In the genomic region with DNA sequence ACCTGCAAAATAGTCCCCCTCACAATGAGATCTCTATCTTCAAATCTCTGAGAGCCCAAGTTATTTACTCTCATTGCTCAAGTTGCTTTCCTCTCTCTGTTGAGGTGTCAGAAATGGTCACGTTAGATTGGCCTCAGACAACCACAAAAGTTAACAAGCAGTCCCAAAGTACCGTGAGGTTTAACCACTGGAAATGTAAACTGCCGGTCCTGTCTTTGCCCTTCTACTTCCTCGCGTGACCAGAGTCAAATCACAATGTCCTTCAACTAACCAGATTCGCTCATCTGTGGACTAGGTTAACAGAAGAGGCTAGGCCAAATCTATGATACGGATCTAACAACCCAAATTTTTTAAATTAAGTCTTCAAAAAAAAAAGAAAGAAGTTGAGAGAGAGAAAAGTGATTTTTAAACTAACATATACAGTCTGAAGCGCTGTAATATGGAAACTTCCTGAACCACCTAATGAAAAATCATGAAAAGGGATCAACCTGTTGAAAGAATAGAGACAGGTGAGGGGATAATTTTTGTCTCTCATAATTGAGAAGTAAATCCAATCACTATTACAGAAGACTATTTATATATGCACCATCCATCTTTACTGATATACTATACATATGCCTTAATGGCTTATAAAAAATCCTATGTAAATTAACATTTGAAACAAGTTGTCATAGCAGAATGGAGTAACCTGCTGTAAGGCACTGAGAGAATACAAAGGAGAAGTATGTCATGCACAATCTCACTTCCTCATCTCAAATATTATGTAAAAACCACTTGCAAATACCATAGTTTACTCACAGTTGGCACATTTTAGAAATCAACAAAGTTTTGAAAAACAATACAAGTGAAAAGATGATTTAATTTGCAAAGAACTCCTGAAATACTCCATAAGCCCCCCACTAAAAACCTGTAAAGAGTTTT, we compare ENCODE assay signal across 10 cellular contexts. TPM values are rescaled to one million over a fixed set of nuclear protein-coding genes. Genes with fewer than 3 reads are reported as not detected.
DNase-seq lines count a peak whose midpoint lies in the region; ATAC-seq, FAIRE-seq and TF ChIP-seq lines count a peak whose summit lies in the region.
"Had no signal": no experiment of that assay in that cellular context is flagged by ENCODE, and none has a peak within 500 bp of the region (broad histone marks: within the 10 kb centered on the region; RNA-seq: fewer than 3 reads in every experiment).

No MANE protein-coding gene starts in this region.

- no peak overlapping the region for H2AFZ ChIP-seq in HepG2 (ENCODE audit: low read length)
- no peak overlapping the region for H2AFZ ChIP-seq in mesenchymal stem cell (ENCODE audit: low read depth, low read length)

- no peak overlapping the region for H2BK120ac ChIP-seq in mesenchymal stem cell (ENCODE audit: low read depth, low read length)

- H2BK15ac ChIP-seq in mesenchymal stem cell (ENCODE audit: low read depth, poor library complexity, severe bottlenecking): no peak overlapping the region

- TF ChIP-seq CTCF in HepG2 (CRISPR knock-in tag; IDR thresholded peaks at IDR 0.05) (no peak), uterus (IDR thresholded peaks at IDR 0.05) (no peak)

- H2BK12ac ChIP-seq in mesenchymal stem cell (ENCODE audit: low read length in 2 of 2): no peak overlapping the region

- BruUV-seq in HepG2 (replicated peaks; lab: Mats Ljungman, UMichigan): no TSS peak

- H3K27me3 ChIP-seq in HepG2 (ENCODE audit: control insufficient read depth in 1 of 2, insufficient read depth in 2 of 2, low read length in 2 of 2): no peaks in the 10 kb centered on the region
- H3K27me3 ChIP-seq in mesenchymal stem cell (ENCODE audit: control insufficient read depth in 1 of 2, insufficient read depth in 1 of 2, low read length in 2 of 2): peaks cover 15 to 20% of the 10 kb centered on the region in 2 experiments
- H3K27me3 ChIP-seq in uterus: no peaks in the 10 kb centered on the region

- H3K18ac ChIP-seq in mesenchymal stem cell (ENCODE audit: low read depth in 1 of 2, low read length in 2 of 2): no peak overlapping the region

- H3K27ac ChIP-seq in HepG2 (ENCODE audit: extremely low read length, insufficient read depth, low read length) (no peak overlapping the region), mesenchymal stem cell (ENCODE audit: low read length, poor library complexity, severe bottlenecking) (no peak overlapping the region), uterus (no peak overlapping the region)

- H3K9me3 ChIP-seq in HepG2 (ENCODE audit: low read length) (no peaks in the 10 kb centered on the region), mesenchymal stem cell (ENCODE audit: control insufficient read depth, low read length) (no peaks in the 10 kb centered on the region), uterus (no peaks in the 10 kb centered on the region)

- H3K23ac ChIP-seq in mesenchymal stem cell (ENCODE audit: low read length in 2 of 2): no peak overlapping the region

- H2BK5ac ChIP-seq in mesenchymal stem cell (ENCODE audit: low read depth, low read length, poor library complexity, severe bottlenecking): no peak overlapping the region

- in situ Hi-C loops in HepG2 (cut with HindIII; ENCODE audit: extremely low pct_ligation_motif_present, low pct_unique_long_range_greater_than_20kb): no loop called here

- TF ChIP-seq POLR2A in HepG2 (IDR thresholded peaks at IDR 0.05; ENCODE audit: insufficient read depth in 1 of 2, low read depth in 2 of 2, low read length in 2 of 2): no peak
- no peak for TF ChIP-seq POLR2A in uterus (IDR thresholded peaks at IDR 0.05)

- H3K36me3 ChIP-seq in HepG2 (replicated peaks in 1 of 2; ENCODE audit: control insufficient read depth in 1 of 2, insufficient read depth in 2 of 2, low read length in 2 of 2): peaks cover 0 to 15% of the 10 kb centered on the region in 2 experiments; a peak in 3 of 5 replicates
- H3K36me3 ChIP-seq in mesenchymal stem cell (ENCODE audit: control insufficient read depth in 1 of 2, insufficient read depth in 2 of 2, low read depth in 1 of 2, low read length in 2 of 2): no peaks in the 10 kb centered on the region
- no peaks in the 10 kb centered on the region for H3K36me3 ChIP-seq in uterus

- no peak for TF ChIP-seq RAD21 in HepG2 (CRISPR knock-in tag; IDR thresholded peaks at IDR 0.05)

- no peak overlapping the region for H4K8ac ChIP-seq in mesenchymal stem cell (ENCODE audit: low read length)

- POLR2A ChIA-PET in HepG2 (lab: Yijun Ruan, JAX): interaction anchor here (1.5 kb wide), 1 partner anchor 16 kb away, joined by 3 read pairs; no protein-coding TSS in a partner anchor

- DNase-seq in GM18507 (ENCODE audit: extremely low spot score, insufficient read length, low read depth) (no peak), NAMALWA (ENCODE audit: low spot score) (peak; percentile 56), HepG2 (ENCODE audit: low spot score) (no peak), DMS53 treated with DMSO at 0.1 percent for 48 hours (lab: John Stamatoyannopoulos, UW; ENCODE audit: unreplicated experiment) (no peak), mesenchymal stem cell (no peak), uterus (no peak), urothelium cell line (ENCODE audit: low spot score) (no peak)
- DNase-seq: RPMI8226 had no signal

- no peak overlapping the region for H3K4ac ChIP-seq in mesenchymal stem cell (ENCODE audit: low read depth in 1 of 2, low read length in 2 of 2)

- no peak overlapping the region for H3K4me2 ChIP-seq in HepG2 (ENCODE audit: low read depth, low read length)
- H3K4me2 ChIP-seq in mesenchymal stem cell (ENCODE audit: low read length, poor library complexity, severe bottlenecking): no peak overlapping the region

- no peak overlapping the region for H4K91ac ChIP-seq in mesenchymal stem cell (ENCODE audit: low read length)

- no peak overlapping the region for H3K9ac ChIP-seq in HepG2 (ENCODE audit: insufficient read depth, low read depth, low read length)
- no peak overlapping the region for H3K9ac ChIP-seq in mesenchymal stem cell (ENCODE audit: low read length)

- H3K79me1 ChIP-seq in mesenchymal stem cell (replicated peaks; ENCODE audit: low read length, poor library complexity, severe bottlenecking): no peaks in the 10 kb centered on the region

- 0 out of 2 replicates have a peak, but pooled peaks cover 2% of the 10 kb centered on the region for H3K4me1 ChIP-seq in HepG2 (ENCODE audit: insufficient read depth, low read length)
- no peaks in the 10 kb centered on the region for H3K4me1 ChIP-seq in mesenchymal stem cell (ENCODE audit: control insufficient read depth, insufficient read depth, low read depth, low read length)
- no peaks in the 10 kb centered on the region for H3K4me1 ChIP-seq in uterus

- H3K79me2 ChIP-seq in HepG2 (ENCODE audit: insufficient read depth, low read length): no peaks in the 10 kb centered on the region

- intact Hi-C loops in HepG2 (cut with micrococcal nuclease; ENCODE audit: unreplicated experiment): no loop called here
- intact Hi-C loops in uterus (cut with DNase I; ENCODE audit: low total_unique reads): no loop called here

- H3K14ac ChIP-seq in mesenchymal stem cell (ENCODE audit: low read length in 2 of 2): no peak overlapping the region

- no peaks in the 10 kb centered on the region for H4K20me1 ChIP-seq in HepG2 (ENCODE audit: insufficient read depth, low read length)

- H3K4me3 ChIP-seq in HepG2 (replicated peaks in 1 of 3; ENCODE audit: insufficient read depth in 1 of 3, low read depth in 2 of 3, low read length in 3 of 3) (no peak overlapping the region), mesenchymal stem cell (ENCODE audit: insufficient read depth in 1 of 2, low read depth in 1 of 2, low read length in 2 of 2) (no peak overlapping the region), uterus (no peak overlapping the region)

- 95% methylated on average over 8 of the region's 8 CpGs for WGBS in HepG2 (ENCODE audit: low lambda C conversion rate)
- 84% methylated on average over 6 of the region's 8 CpGs for WGBS in mesenchymal stem cell

- CTCF ChIA-PET in HepG2 (lab: Yijun Ruan, JAX; ENCODE audit: low intra/inter-chr PET ratio, low total read pairs): no interaction called here

- FAIRE-seq in GM18507 (lab: Jason Lieb, UNC) (peak; percentile 95), HepG2 (lab: Jason Lieb, UNC) (no peak), urothelium cell line (lab: Jason Lieb, UNC) (no peak)

- ATAC-seq in GM21737 (IDR thresholded peaks at IDR 0.05; ENCODE audit: unreplicated experiment) (peak; percentile 58), HepG2 (no peak)

- no peak for TF ChIP-seq EP300 in HepG2 (IDR thresholded peaks at IDR 0.05; ENCODE audit: low read depth in 2 of 2, low read length in 2 of 2)
- no peak for TF ChIP-seq EP300 in HepG2 (CRISPR knock-in tag; IDR thresholded peaks at IDR 0.05; ENCODE audit: borderline replicate concordance)

- no peak overlapping the region for H2AK5ac ChIP-seq in mesenchymal stem cell (ENCODE audit: low read length, severe bottlenecking)

RNA-seq across cellular contexts. Expression of a gene that starts 3.3 kb away (rescaled TPM):
- total RNA-seq in HepG2 (2016; rRNA removed; fragmentation: Illumina TruSeq; extraction: Trizol) (3.3 and 3.8 TPM in 2 replicates), uterus (1 to 10 TPM; 1.2 to 9.1 (median 5.6) TPM)
- 0.71 and 0.97 TPM in 2 replicates for total RNA-seq in HepG2 (2016; cell fraction: cytosol; rRNA removed; fragmentation: Illumina TruSeq; extraction: Trizol; ENCODE audit: low read depth)
- total RNA-seq in HepG2 (2016; cell fraction: insoluble cytoplasmic fraction; rRNA removed; fragmentation: Illumina TruSeq; extraction: Trizol): 3.7 and 4.6 TPM in 2 replicates
- 1.8 and 1.9 TPM in 2 replicates for total RNA-seq in HepG2 (2016; cell fraction: membrane; rRNA removed; fragmentation: Illumina TruSeq; extraction: Trizol)
- total RNA-seq in HepG2 (2016; cell fraction: nucleus; rRNA removed; fragmentation: Illumina TruSeq; extraction: Trizol): 3.5 and 4.0 TPM in 2 replicates
- 2.0 and 2.8 TPM in 2 replicates for polyA plus RNA-seq in HepG2 (2011; rRNA removed)
- 0.91 and 1.1 TPM in 2 replicates for polyA plus RNA-seq in HepG2 (2011; cell fraction: cytosol; rRNA removed)
- polyA plus RNA-seq in HepG2 (2011; cell fraction: nucleus; rRNA removed): 8.0 and 9.7 TPM in 2 replicates
- 9.8 and 22.2 TPM in 2 replicates for polyA plus RNA-seq in HepG2 (2012)
- 0.93 and 0.95 TPM in 2 replicates for polyA plus RNA-seq in HepG2 (2016; cell fraction: cytosol; fragmentation: Illumina TruSeq; extraction: Trizol; ENCODE audit: low read depth)
- polyA plus RNA-seq in HepG2 (2016; cell fraction: insoluble cytoplasmic fraction; fragmentation: Illumina TruSeq; extraction: Trizol; ENCODE audit: low read depth): 2.7 and 4.1 TPM in 2 replicates
- polyA plus RNA-seq in HepG2 (2016; cell fraction: membrane; fragmentation: Illumina TruSeq; extraction: Trizol; ENCODE audit: low read depth): 1.4 and 1.7 TPM in 2 replicates
- polyA plus RNA-seq in HepG2 (2016; cell fraction: nucleus; fragmentation: Illumina TruSeq; extraction: Trizol; ENCODE audit: insufficient read depth, low read depth): 5.7 and 5.9 TPM in 2 replicates
- 1.7 TPM in 1 of 2 replicates, not detected in the other for polyA minus RNA-seq in HepG2 (2011; rRNA and poly(A)+ RNA removed; ENCODE audit: low replicate concordance)
- polyA minus RNA-seq in HepG2 (2011; cell fraction: cytosol; rRNA and poly(A)+ RNA removed): 0.44 and 0.59 TPM in 2 replicates
- polyA minus RNA-seq in HepG2 (2011; cell fraction: nucleus; rRNA and poly(A)+ RNA removed): 6.0 and 6.1 TPM in 2 replicates
- not detected for polyA plus RNA-seq in mesenchymal stem cell (2013, experiment 1 of 2)
- polyA plus RNA-seq in mesenchymal stem cell (2013, experiment 2 of 2): not detected
- total RNA-seq: neural crest cell had no signal

RNA-seq across cellular contexts. Expression of a gene that starts 24.0 kb away (rescaled TPM):
- total RNA-seq in HepG2 (2016; rRNA removed; fragmentation: Illumina TruSeq; extraction: Trizol) (6.6 and 9.3 TPM in 2 replicates), uterus (1 to 10 TPM in 3 of 4 donors, under 1 TPM in 1; 0.26 to 8.3 (median 3.3) TPM)
- total RNA-seq in HepG2 (2016; cell fraction: cytosol; rRNA removed; fragmentation: Illumina TruSeq; extraction: Trizol; ENCODE audit: low read depth): 0.51 and 0.88 TPM in 2 replicates
- 6.1 and 9.5 TPM in 2 replicates for total RNA-seq in HepG2 (2016; cell fraction: insoluble cytoplasmic fraction; rRNA removed; fragmentation: Illumina TruSeq; extraction: Trizol)
- total RNA-seq in HepG2 (2016; cell fraction: membrane; rRNA removed; fragmentation: Illumina TruSeq; extraction: Trizol): 3.0 and 3.4 TPM in 2 replicates
- 7.4 and 9.6 TPM in 2 replicates for total RNA-seq in HepG2 (2016; cell fraction: nucleus; rRNA removed; fragmentation: Illumina TruSeq; extraction: Trizol)
- 4.5 and 5.3 TPM in 2 replicates for polyA plus RNA-seq in HepG2 (2011; rRNA removed)
- polyA plus RNA-seq in HepG2 (2011; cell fraction: cytosol; rRNA removed): 3.1 and 4.4 TPM in 2 replicates
- 2.5 TPM in 2 replicates for polyA plus RNA-seq in HepG2 (2011; cell fraction: nucleus; rRNA removed)
- 4.4 and 4.5 TPM in 2 replicates for polyA plus RNA-seq in HepG2 (2012)
- polyA plus RNA-seq in HepG2 (2016; cell fraction: cytosol; fragmentation: Illumina TruSeq; extraction: Trizol; ENCODE audit: low read depth): 0.26 and 0.48 TPM in 2 replicates
- polyA plus RNA-seq in HepG2 (2016; cell fraction: insoluble cytoplasmic fraction; fragmentation: Illumina TruSeq; extraction: Trizol; ENCODE audit: low read depth): 3.1 and 3.5 TPM in 2 replicates
- polyA plus RNA-seq in HepG2 (2016; cell fraction: membrane; fragmentation: Illumina TruSeq; extraction: Trizol; ENCODE audit: low read depth): 1.2 TPM in 2 replicates
- polyA plus RNA-seq in HepG2 (2016; cell fraction: nucleus; fragmentation: Illumina TruSeq; extraction: Trizol; ENCODE audit: insufficient read depth, low read depth): 8.3 and 8.4 TPM in 2 replicates
- 3.3 and 7.7 TPM in 2 replicates for polyA minus RNA-seq in HepG2 (2011; rRNA and poly(A)+ RNA removed; ENCODE audit: low replicate concordance)
- 8.2 and 11.8 TPM in 2 replicates for polyA minus RNA-seq in HepG2 (2011; cell fraction: cytosol; rRNA and poly(A)+ RNA removed)
- 3.5 and 4.4 TPM in 2 replicates for polyA minus RNA-seq in HepG2 (2011; cell fraction: nucleus; rRNA and poly(A)+ RNA removed)
- polyA plus RNA-seq in mesenchymal stem cell (2013, experiment 1 of 2): 0.15 TPM
- polyA plus RNA-seq in mesenchymal stem cell (2013, experiment 2 of 2): 0.11 TPM

RNA-seq across cellular contexts. Expression of a gene that starts 36.0 kb away (rescaled TPM):
- total RNA-seq in HepG2 (2016; rRNA removed; fragmentation: Illumina TruSeq; extraction: Trizol) (16.6 and 27.9 TPM in 2 replicates), uterus (100 to 1,000 TPM in 1 of 4 donors, 10 to 100 TPM in 3; 40.9 to 191 (median 73.9) TPM)
- 2.2 and 2.3 TPM in 2 replicates for total RNA-seq in HepG2 (2016; cell fraction: cytosol; rRNA removed; fragmentation: Illumina TruSeq; extraction: Trizol; ENCODE audit: low read depth)
- 14.3 and 27.1 TPM in 2 replicates for total RNA-seq in HepG2 (2016; cell fraction: insoluble cytoplasmic fraction; rRNA removed; fragmentation: Illumina TruSeq; extraction: Trizol)
- total RNA-seq in HepG2 (2016; cell fraction: membrane; rRNA removed; fragmentation: Illumina TruSeq; extraction: Trizol): 4.6 and 5.7 TPM in 2 replicates
- 37.3 and 38.2 TPM in 2 replicates for total RNA-seq in HepG2 (2016; cell fraction: nucleus; rRNA removed; fragmentation: Illumina TruSeq; extraction: Trizol)
- polyA plus RNA-seq in HepG2 (2011; rRNA removed): 41.0 and 53.7 TPM in 2 replicates
- polyA plus RNA-seq in HepG2 (2011; cell fraction: cytosol; rRNA removed): 26.1 and 32.3 TPM in 2 replicates
- polyA plus RNA-seq in HepG2 (2011; cell fraction: nucleus; rRNA removed): 33.6 and 34.4 TPM in 2 replicates
- 19.5 and 32.5 TPM in 2 replicates for polyA plus RNA-seq in HepG2 (2012)
- polyA plus RNA-seq in HepG2 (2016; cell fraction: cytosol; fragmentation: Illumina TruSeq; extraction: Trizol; ENCODE audit: low read depth): 1.4 and 1.6 TPM in 2 replicates
- polyA plus RNA-seq in HepG2 (2016; cell fraction: insoluble cytoplasmic fraction; fragmentation: Illumina TruSeq; extraction: Trizol; ENCODE audit: low read depth): 14.0 and 15.4 TPM in 2 replicates
- 2.7 and 3.2 TPM in 2 replicates for polyA plus RNA-seq in HepG2 (2016; cell fraction: membrane; fragmentation: Illumina TruSeq; extraction: Trizol; ENCODE audit: low read depth)
- 46.0 and 46.2 TPM in 2 replicates for polyA plus RNA-seq in HepG2 (2016; cell fraction: nucleus; fragmentation: Illumina TruSeq; extraction: Trizol; ENCODE audit: insufficient read depth, low read depth)
- polyA minus RNA-seq in HepG2 (2011; rRNA and poly(A)+ RNA removed; ENCODE audit: low replicate concordance): 46.6 and 89.0 TPM in 2 replicates
- 16.1 and 23.3 TPM in 2 replicates for polyA minus RNA-seq in HepG2 (2011; cell fraction: cytosol; rRNA and poly(A)+ RNA removed)
- 32.2 and 41.3 TPM in 2 replicates for polyA minus RNA-seq in HepG2 (2011; cell fraction: nucleus; rRNA and poly(A)+ RNA removed)
- not detected for polyA plus RNA-seq in mesenchymal stem cell (2013, experiment 1 of 2)
- 0.03 TPM for polyA plus RNA-seq in mesenchymal stem cell (2013, experiment 2 of 2)
- total RNA-seq: neural crest cell had no signal

RNA-seq across cellular contexts. Expression of a gene that starts 51.7 kb away (rescaled TPM):
- total RNA-seq in HepG2 (2016; rRNA removed; fragmentation: Illumina TruSeq; extraction: Trizol) (0.02 TPM in 1 of 2 replicates, not detected in the other), uterus (1 to 10 TPM in 1 of 4 donors, under 1 TPM in 1, not detected in 2; 0.37 to 9.3 TPM)
- total RNA-seq in HepG2 (2016; cell fraction: cytosol; rRNA removed; fragmentation: Illumina TruSeq; extraction: Trizol; ENCODE audit: low read depth): not detected in 2 replicates
- total RNA-seq in HepG2 (2016; cell fraction: insoluble cytoplasmic fraction; rRNA removed; fragmentation: Illumina TruSeq; extraction: Trizol): 0.02 TPM in 1 of 2 replicates, not detected in the other
- total RNA-seq in HepG2 (2016; cell fraction: membrane; rRNA removed; fragmentation: Illumina TruSeq; extraction: Trizol): not detected in 2 replicates
- total RNA-seq in HepG2 (2016; cell fraction: nucleus; rRNA removed; fragmentation: Illumina TruSeq; extraction: Trizol): not detected in 2 replicates
- polyA plus RNA-seq in HepG2 (2011; rRNA removed): 0.01 TPM in 2 replicates
- polyA plus RNA-seq in HepG2 (2011; cell fraction: cytosol; rRNA removed): 0.01 and 0.03 TPM in 2 replicates
- 0.02 and 0.03 TPM in 2 replicates for polyA plus RNA-seq in HepG2 (2011; cell fraction: nucleus; rRNA removed)
- polyA plus RNA-seq in HepG2 (2012): 0.03 TPM in 1 of 2 replicates, not detected in the other
- polyA plus RNA-seq in HepG2 (2016; cell fraction: cytosol; fragmentation: Illumina TruSeq; extraction: Trizol; ENCODE audit: low read depth): not detected in 2 replicates
- 0.03 TPM in 1 of 2 replicates, not detected in the other for polyA plus RNA-seq in HepG2 (2016; cell fraction: insoluble cytoplasmic fraction; fragmentation: Illumina TruSeq; extraction: Trizol; ENCODE audit: low read depth)
- polyA plus RNA-seq in HepG2 (2016; cell fraction: membrane; fragmentation: Illumina TruSeq; extraction: Trizol; ENCODE audit: low read depth): not detected in 2 replicates
- polyA plus RNA-seq in HepG2 (2016; cell fraction: nucleus; fragmentation: Illumina TruSeq; extraction: Trizol; ENCODE audit: insufficient read depth, low read depth): not detected in 2 replicates
- not detected in 2 replicates for polyA minus RNA-seq in HepG2 (2011; rRNA and poly(A)+ RNA removed; ENCODE audit: low replicate concordance)
- polyA minus RNA-seq in HepG2 (2011; cell fraction: cytosol; rRNA and poly(A)+ RNA removed): not detected in 2 replicates
- not detected in 2 replicates for polyA minus RNA-seq in HepG2 (2011; cell fraction: nucleus; rRNA and poly(A)+ RNA removed)
- 0.01 TPM for polyA plus RNA-seq in mesenchymal stem cell (2013, experiment 1 of 2)
- polyA plus RNA-seq in mesenchymal stem cell (2013, experiment 2 of 2): 0.01 TPM
